ENCODE assay signal across 24 cellular contexts in the genomic region with DNA sequence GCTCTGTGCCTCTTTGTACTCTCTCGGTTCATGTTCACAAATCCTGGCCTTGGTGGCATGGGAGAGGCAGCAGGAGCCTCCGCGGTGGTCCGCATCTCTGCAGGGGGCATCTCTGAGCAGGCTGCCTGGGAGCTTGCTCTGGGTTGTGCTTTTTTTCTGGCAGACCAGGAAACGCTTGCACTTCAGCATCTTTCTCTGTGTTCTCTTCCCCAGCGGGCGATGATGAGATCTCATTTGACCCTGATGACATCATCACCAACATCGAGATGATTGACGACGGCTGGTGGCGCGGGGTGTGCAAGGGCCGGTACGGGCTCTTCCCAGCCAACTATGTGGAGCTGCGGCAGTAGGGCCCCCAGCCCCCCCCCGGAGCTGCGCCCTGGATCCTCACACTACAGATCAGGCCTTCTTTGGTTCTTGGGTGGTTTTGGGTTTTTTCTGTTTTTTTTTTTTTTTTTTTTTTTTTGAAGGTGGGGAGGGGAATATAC.
"Had no signal": no experiment of that assay in that cellular context is flagged by ENCODE, and none has a peak within 500 bp of the region (broad histone marks: within the 10 kb centered on the region; RNA-seq: fewer than 3 reads in every experiment).

No MANE protein-coding gene starts in this region.

- H3K27ac Mint-ChIP-seq: activated CD4-positive, alpha-beta T cell treated with anti-CD3 and anti-CD28 coated beads, Interleukin-2, amount 10 ng/mL, durations not matched to agents 7 days and 5 days; activated CD8-positive, alpha-beta memory T cell treated with anti-CD3 and anti-CD28 coated beads, Interleukin-2, amount 10 ng/mL, durations not matched to agents 7 days and 5 days; activated CD8-positive, alpha-beta T cell treated with anti-CD3 and anti-CD28 coated beads for 36 hours; activated naive CD4-positive, alpha-beta T cell treated with anti-CD3 and anti-CD28 coated beads, Interleukin-2, amount 50 U/mL, for 72 hours; activated T-helper 1 cell treated with anti-CD3 and anti-CD28 coated beads, Interleukin-12 subunit alpha, Interleukin-12 subunit beta, Interleukin-2, Interleukin-4 antibody, amounts not matched to agents 30 ng/mL and 10 ng/mL and 1 ng/mL, durations not matched to agents 14 hours and 24 hours and 36 hours; immature natural killer cell; nephron; T-cell; T-helper 2 cell treated with Interferon-gamma antibody and Interleukin-4, amounts not matched to agents 5 μg/mL and 100 μg/mL, for 36 hours had no signal

- H2AFZ ChIP-seq: hepatocyte had no signal

- H3K4me3 Mint-ChIP-seq: activated CD4-positive, alpha-beta T cell treated with anti-CD3 and anti-CD28 coated beads, Interleukin-2, amount 10 ng/mL, durations not matched to agents 7 days and 5 days; activated CD8-positive, alpha-beta memory T cell treated with anti-CD3 and anti-CD28 coated beads, Interleukin-2, amount 10 ng/mL, durations not matched to agents 7 days and 5 days; activated CD8-positive, alpha-beta T cell treated with anti-CD3 and anti-CD28 coated beads for 36 hours; activated T-helper 1 cell treated with anti-CD3 and anti-CD28 coated beads, Interleukin-12 subunit alpha, Interleukin-12 subunit beta, Interleukin-2, Interleukin-4 antibody, amounts not matched to agents 30 ng/mL and 10 ng/mL and 1 ng/mL, durations not matched to agents 14 hours and 24 hours and 36 hours; immature natural killer cell; nephron; T-cell; T-helper 2 cell treated with Interferon-gamma antibody and Interleukin-4, amounts not matched to agents 5 μg/mL and 100 μg/mL, for 36 hours had no signal

- H3K4me1 Mint-ChIP-seq: activated CD4-positive, alpha-beta T cell treated with anti-CD3 and anti-CD28 coated beads, Interleukin-2, amount 10 ng/mL, durations not matched to agents 7 days and 5 days; activated CD8-positive, alpha-beta memory T cell treated with anti-CD3 and anti-CD28 coated beads, Interleukin-2, amount 10 ng/mL, durations not matched to agents 7 days and 5 days; nephron; T-cell had no signal

- ATAC-seq: activated CD8-positive, alpha-beta memory T cell treated with anti-CD3 and anti-CD28 coated beads, Interleukin-2, amount 10 ng/mL, durations not matched to agents 7 days and 5 days; activated CD8-positive, alpha-beta T cell treated with anti-CD3 and anti-CD28 coated beads for 36 hours; activated naive CD4-positive, alpha-beta T cell treated with anti-CD3 and anti-CD28 coated beads, Interleukin-2, amount 50 U/mL, for 72 hours; left lobe of liver; stimulated activated naive CD8-positive, alpha-beta T cell treated with anti-CD3 and anti-CD28 coated beads, Interleukin-15, Interleukin-2, amounts not matched to agents 100 U/mL and 50 U/mL, for 24 hours; T-cell; upper lobe of right lung had no signal

- H3K79me2 ChIP-seq: hepatocyte had no signal

- H3K9me3 ChIP-seq: colonic mucosa, esophagus muscularis mucosa, thyroid gland, upper lobe of right lung had no signal

- H3K4me3 ChIP-seq: colonic mucosa, dorsolateral prefrontal cortex, esophagus muscularis mucosa, hepatocyte, lung, thyroid gland, upper lobe of right lung had no signal

- H3K27me3 Mint-ChIP-seq: activated CD4-positive, alpha-beta T cell treated with anti-CD3 and anti-CD28 coated beads, Interleukin-2, amount 10 ng/mL, durations not matched to agents 7 days and 5 days had no signal

- H3K9me3 Mint-ChIP-seq: activated CD4-positive, alpha-beta T cell treated with anti-CD3 and anti-CD28 coated beads, Interleukin-2, amount 10 ng/mL, durations not matched to agents 7 days and 5 days; activated CD8-positive, alpha-beta T cell treated with anti-CD3 and anti-CD28 coated beads for 36 hours; activated naive CD4-positive, alpha-beta T cell treated with anti-CD3 and anti-CD28 coated beads, Interleukin-2, amount 50 U/mL, for 72 hours; activated T-helper 1 cell treated with anti-CD3 and anti-CD28 coated beads, Interleukin-12 subunit alpha, Interleukin-12 subunit beta, Interleukin-2, Interleukin-4 antibody, amounts not matched to agents 30 ng/mL and 10 ng/mL and 1 ng/mL, durations not matched to agents 14 hours and 24 hours and 36 hours; nephron; T-cell; T-helper 2 cell treated with Interferon-gamma antibody and Interleukin-4, amounts not matched to agents 5 μg/mL and 100 μg/mL, for 36 hours had no signal

- H3K4me2 ChIP-seq: hepatocyte had no signal

- H3K36me3 Mint-ChIP-seq: activated CD8-positive, alpha-beta memory T cell treated with anti-CD3 and anti-CD28 coated beads, Interleukin-2, amount 10 ng/mL, durations not matched to agents 7 days and 5 days; immature natural killer cell; T-cell had no signal

- DNase-seq: activated CD4-positive, alpha-beta T cell treated with anti-CD3 and anti-CD28 coated beads, Interleukin-2, amount 10 ng/mL, durations not matched to agents 7 days and 5 days; activated CD4-positive, CD25-positive, alpha-beta regulatory T cell treated with anti-CD3 and anti-CD28 coated beads, Interleukin-2, amount 50 U/mL, for 72 hours; activated CD8-positive, alpha-beta memory T cell treated with anti-CD3 and anti-CD28 coated beads, Interleukin-2, amount 10 ng/mL, durations not matched to agents 7 days and 5 days; activated CD8-positive, alpha-beta T cell treated with anti-CD3 and anti-CD28 coated beads for 36 hours; colonic mucosa; dorsolateral prefrontal cortex; glutamatergic neuron; immature natural killer cell; midbrain; stimulated activated CD4-positive, alpha-beta T cell treated with anti-CD3 and anti-CD28 coated beads, Interleukin-12 subunit alpha, Interleukin-12 subunit beta, amount 100 ng/mL, for 4 hours; stimulated activated CD4-positive, alpha-beta T cell treated with anti-CD3 and anti-CD28 coated beads, Interleukin-4, amount 100 ng/mL, for 4 hours; stimulated activated naive CD8-positive, alpha-beta T cell treated with anti-CD3 and anti-CD28 coated beads, Interleukin-15, Interleukin-2, amounts not matched to agents 100 U/mL and 50 U/mL, for 24 hours; T-cell; thyroid gland; upper lobe of right lung had no signal

- H3K27me3 ChIP-seq: colonic mucosa, dorsolateral prefrontal cortex, esophagus muscularis mucosa, hepatocyte, thyroid gland, upper lobe of right lung had no signal

- H3K4me1 ChIP-seq: colonic mucosa, esophagus muscularis mucosa, thyroid gland, upper lobe of right lung had no signal

- H3K27ac ChIP-seq: colonic mucosa, esophagus muscularis mucosa, hepatocyte, thyroid gland, upper lobe of right lung, VCaP had no signal
